29 cellular contexts compared by ENCODE assay signal in genomic region chr1:157367870-157368269, GRCh38.
"Had no signal": no experiment of that assay in that cellular context is flagged by ENCODE, and none has a peak within 500 bp of the region (broad histone marks: within the 10 kb centered on the region; RNA-seq: fewer than 3 reads in every experiment).

No MANE protein-coding gene starts in this region.

- H3K27ac Mint-ChIP-seq: activated CD4-positive, alpha-beta memory T cell treated with anti-CD3 and anti-CD28 coated beads for 36 hours; activated CD4-positive, alpha-beta T cell treated with anti-CD3 and anti-CD28 coated beads for 36 hours; activated CD4-positive, alpha-beta T cell treated with anti-CD3 and anti-CD28 coated beads, Interleukin-2, amount 10 ng/mL, durations not matched to agents 24 days and 14 days; activated CD8-positive, alpha-beta memory T cell treated with anti-CD3 and anti-CD28 coated beads, Interleukin-2, amount 10 ng/mL, durations not matched to agents 7 days and 5 days; activated CD8-positive, alpha-beta T cell treated with anti-CD3 and anti-CD28 coated beads, Interleukin-2, amount 10 ng/mL, durations not matched to agents 7 days and 5 days; activated naive CD4-positive, alpha-beta T cell treated with anti-CD3 and anti-CD28 coated beads for 36 hours; activated naive CD4-positive, alpha-beta T cell treated with anti-CD3 and anti-CD28 coated beads, Interleukin-2, amount 50 U/mL, for 24 hours; activated naive CD8-positive, alpha-beta T cell treated with anti-CD3 and anti-CD28 coated beads for 36 hours; activated naive CD8-positive, alpha-beta T cell treated with anti-CD3 and anti-CD28 coated beads, Interleukin-2, amount 50 U/mL, for 24 hours; activated T-helper 1 cell treated with anti-CD3 and anti-CD28 coated beads, Interleukin-12 subunit alpha, Interleukin-12 subunit beta, Interleukin-2, Interleukin-4 antibody, amounts not matched to agents 30 ng/mL and 10 ng/mL and 1 ng/mL, durations not matched to agents 14 hours and 24 hours and 36 hours; activated T-helper 2 cell treated with anti-CD3 and anti-CD28 coated beads, Interferon-gamma antibody, Interleukin-2, Interleukin-4, amounts not matched to agents 10 μg/mL and 5 μg/mL and 100 μg/mL, durations not matched to agents 14 hours and 24 hours and 36 hours; effector memory CD8-positive, alpha-beta T cell had no signal

- H3K4me3 Mint-ChIP-seq: activated CD4-positive, alpha-beta memory T cell treated with anti-CD3 and anti-CD28 coated beads for 36 hours; activated CD4-positive, alpha-beta T cell treated with anti-CD3 and anti-CD28 coated beads for 36 hours; activated CD4-positive, alpha-beta T cell treated with anti-CD3 and anti-CD28 coated beads, Interleukin-2, amount 10 ng/mL, durations not matched to agents 24 days and 14 days; activated CD8-positive, alpha-beta memory T cell treated with anti-CD3 and anti-CD28 coated beads, Interleukin-2, amount 10 ng/mL, durations not matched to agents 7 days and 5 days; activated CD8-positive, alpha-beta T cell treated with anti-CD3 and anti-CD28 coated beads, Interleukin-2, amount 10 ng/mL, durations not matched to agents 7 days and 5 days; activated naive CD4-positive, alpha-beta T cell treated with anti-CD3 and anti-CD28 coated beads for 36 hours; activated naive CD4-positive, alpha-beta T cell treated with anti-CD3 and anti-CD28 coated beads, Interleukin-2, amount 50 U/mL, for 24 hours; activated naive CD8-positive, alpha-beta T cell treated with anti-CD3 and anti-CD28 coated beads for 36 hours; activated naive CD8-positive, alpha-beta T cell treated with anti-CD3 and anti-CD28 coated beads, Interleukin-2, amount 50 U/mL, for 24 hours; activated T-helper 1 cell treated with anti-CD3 and anti-CD28 coated beads, Interleukin-12 subunit alpha, Interleukin-12 subunit beta, Interleukin-2, Interleukin-4 antibody, amounts not matched to agents 30 ng/mL and 10 ng/mL and 1 ng/mL, durations not matched to agents 14 hours and 24 hours and 36 hours; effector memory CD8-positive, alpha-beta T cell had no signal

- H3K4me1 ChIP-seq: esophagus muscularis mucosa, foreskin keratinocyte, gastrocnemius medialis, heart left ventricle had no signal

- DNase-seq: activated CD4-positive, alpha-beta memory T cell treated with anti-CD3 and anti-CD28 coated beads for 36 hours; activated CD4-positive, alpha-beta T cell treated with anti-CD3 and anti-CD28 coated beads for 36 hours; activated CD4-positive, alpha-beta T cell treated with anti-CD3 and anti-CD28 coated beads, Interleukin-2, amount 10 ng/mL, durations not matched to agents 24 days and 14 days; activated CD4-positive, CD25-positive, alpha-beta regulatory T cell; activated CD4-positive, CD25-positive, alpha-beta regulatory T cell treated with anti-CD3 and anti-CD28 coated beads, Interleukin-2, amount 50 U/mL, for 72 hours; activated CD8-positive, alpha-beta memory T cell treated with anti-CD3 and anti-CD28 coated beads, Interleukin-2, amount 10 ng/mL, durations not matched to agents 7 days and 5 days; activated CD8-positive, alpha-beta memory T cell treated with anti-CD3 and anti-CD28 coated beads, Interleukin-2, amount 50 U/mL, for 4 hours; activated CD8-positive, alpha-beta T cell treated with anti-CD3 and anti-CD28 coated beads, Interleukin-2, amount 10 ng/mL, durations not matched to agents 7 days and 5 days; activated effector memory CD4-positive, alpha-beta T cell treated with anti-CD3 and anti-CD28 coated beads, Interleukin-2, amount 50 U/mL, for 16 hours; activated naive CD4-positive, alpha-beta T cell treated with anti-CD3 and anti-CD28 coated beads for 36 hours; activated naive CD8-positive, alpha-beta T cell treated with anti-CD3 and anti-CD28 coated beads for 36 hours; activated naive CD8-positive, alpha-beta T cell treated with anti-CD3 and anti-CD28 coated beads, Interleukin-2, amount 50 U/mL, for 24 hours; activated T-cell treated with anti-CD3 and anti-CD28 coated beads, Interleukin-2, amount 50 U/mL, for 1 hour; activated T-cell treated with anti-CD3 and anti-CD28 coated beads, Interleukin-2, amount 50 U/mL, for 48 hours; caudate nucleus; cortex of kidney; dermis blood vessel endothelial cell; effector CD4-positive, alpha-beta T cell; effector memory CD8-positive, alpha-beta T cell; erythroblast; foreskin keratinocyte; gastrocnemius medialis; glutamatergic neuron; heart left ventricle; T-helper 2 cell had no signal

- H3K9me3 ChIP-seq: esophagus muscularis mucosa, gastrocnemius medialis, heart left ventricle had no signal

- H3K4me1 Mint-ChIP-seq: activated CD4-positive, alpha-beta T cell treated with anti-CD3 and anti-CD28 coated beads for 36 hours; activated CD4-positive, alpha-beta T cell treated with anti-CD3 and anti-CD28 coated beads, Interleukin-2, amount 10 ng/mL, durations not matched to agents 24 days and 14 days; activated naive CD4-positive, alpha-beta T cell treated with anti-CD3 and anti-CD28 coated beads, Interleukin-2, amount 50 U/mL, for 24 hours; activated naive CD8-positive, alpha-beta T cell treated with anti-CD3 and anti-CD28 coated beads for 36 hours had no signal

- H3K27me3 Mint-ChIP-seq: activated CD4-positive, alpha-beta memory T cell treated with anti-CD3 and anti-CD28 coated beads for 36 hours; activated CD4-positive, alpha-beta T cell treated with anti-CD3 and anti-CD28 coated beads for 36 hours had no signal

- H3K27ac ChIP-seq: esophagus muscularis mucosa, foreskin keratinocyte, gastrocnemius medialis, heart left ventricle had no signal

- H3K9me3 Mint-ChIP-seq: activated CD4-positive, alpha-beta memory T cell treated with anti-CD3 and anti-CD28 coated beads for 36 hours; activated CD4-positive, alpha-beta T cell treated with anti-CD3 and anti-CD28 coated beads, Interleukin-2, amount 10 ng/mL, durations not matched to agents 24 days and 14 days; activated naive CD4-positive, alpha-beta T cell treated with anti-CD3 and anti-CD28 coated beads for 36 hours; activated naive CD4-positive, alpha-beta T cell treated with anti-CD3 and anti-CD28 coated beads, Interleukin-2, amount 50 U/mL, for 24 hours; activated naive CD8-positive, alpha-beta T cell treated with anti-CD3 and anti-CD28 coated beads for 36 hours; activated naive CD8-positive, alpha-beta T cell treated with anti-CD3 and anti-CD28 coated beads, Interleukin-2, amount 50 U/mL, for 24 hours; activated T-helper 1 cell treated with anti-CD3 and anti-CD28 coated beads, Interleukin-12 subunit alpha, Interleukin-12 subunit beta, Interleukin-2, Interleukin-4 antibody, amounts not matched to agents 30 ng/mL and 10 ng/mL and 1 ng/mL, durations not matched to agents 14 hours and 24 hours and 36 hours; activated T-helper 2 cell treated with anti-CD3 and anti-CD28 coated beads, Interferon-gamma antibody, Interleukin-2, Interleukin-4, amounts not matched to agents 10 μg/mL and 5 μg/mL and 100 μg/mL, durations not matched to agents 14 hours and 24 hours and 36 hours; effector memory CD8-positive, alpha-beta T cell had no signal

- H3K36me3 Mint-ChIP-seq: activated CD4-positive, alpha-beta memory T cell treated with anti-CD3 and anti-CD28 coated beads for 36 hours; activated CD8-positive, alpha-beta memory T cell treated with anti-CD3 and anti-CD28 coated beads, Interleukin-2, amount 10 ng/mL, durations not matched to agents 7 days and 5 days; activated naive CD4-positive, alpha-beta T cell treated with anti-CD3 and anti-CD28 coated beads, Interleukin-2, amount 50 U/mL, for 24 hours; activated naive CD8-positive, alpha-beta T cell treated with anti-CD3 and anti-CD28 coated beads for 36 hours had no signal

- H3K27me3 ChIP-seq: esophagus muscularis mucosa, gastrocnemius medialis, heart left ventricle had no signal

- H3K36me3 ChIP-seq: esophagus muscularis mucosa, gastrocnemius medialis, heart left ventricle had no signal

- H3K4me3 ChIP-seq: esophagus muscularis mucosa, gastrocnemius medialis, heart left ventricle had no signal
